In genomic region chr11:77188323-77188911, GRCh38 we compare ENCODE assay signal across 8 cellular contexts.
DNase-seq lines count a peak whose midpoint lies in the region; ATAC-seq, FAIRE-seq and TF ChIP-seq lines count a peak whose summit lies in the region.

No MANE protein-coding gene starts in this region.

- no peak overlapping the region for H3K4me3 ChIP-seq in gastrocnemius medialis

- intact Hi-C loops in left ventricle myocardium superior (cut with micrococcal nuclease) (loop anchor here (2.0 kb wide), 1 partner anchor 62 kb away; no protein-coding TSS in a partner anchor), gastrocnemius medialis (cut with DNase I; ENCODE audit: low total_unique reads) (loop anchor here (1.0 to 2.0 kb wide), 2 partner anchors 61 to 142 kb away; no protein-coding TSS in a partner anchor)

- DNase-seq in NCI-H1436 (lab: John Stamatoyannopoulos, UW) (peak; percentile 72), T-helper 2 cell (peak; percentile 24 to 68 (median 41)), amygdala (lab: John Stamatoyannopoulos, UW) (peak in 52 of 56 donors; percentile 8 to 90 (median 54)), left ventricle myocardium superior (peak; percentile 91), gastrocnemius medialis (peak; percentile 47 to 70)

- peak; percentile 71 to 85 (median 75) for TF ChIP-seq CTCF in gastrocnemius medialis (IDR thresholded peaks at IDR 0.05 in 4 of 5, conservative IDR thresholded peaks at IDR 0.05 in 1 of 5)

- no peaks in the 10 kb centered on the region for H3K27me3 ChIP-seq in gastrocnemius medialis

- in situ Hi-C loops in gastrocnemius medialis (cut with MboI; ENCODE audit: low sequenced_read_pairs in 4 of 4), result loop anchor here in 3 of 4 donors (5.0 to 10.0 kb wide), 3 partner anchors 61 to 144 kb away; partner anchors contain the start of gene MYO7A (in 3 of the 3)

- no peaks in the 10 kb centered on the region for H3K4me1 ChIP-seq in gastrocnemius medialis

- no peak for TF ChIP-seq POLR2A in gastrocnemius medialis (IDR thresholded peaks at IDR 0.05)

- no peak overlapping the region for H3K27ac ChIP-seq in gastrocnemius medialis

- peak; percentile 88 for FAIRE-seq in A204.1 (lab: Jason Lieb, UNC)

- peak; percentile 50 for ATAC-seq in GM18511 (IDR thresholded peaks at IDR 0.05; ENCODE audit: unreplicated experiment)
- ATAC-seq in left ventricle myocardium superior, result peak; percentile 92
- ATAC-seq in gastrocnemius medialis, result peak; percentile 81 to 90
- no peak for ATAC-seq in GM21526 (IDR thresholded peaks at IDR 0.05; ENCODE audit: low FRiP score, unreplicated experiment)

- H3K9me3 ChIP-seq in gastrocnemius medialis, result no peaks in the 10 kb centered on the region

- H3K36me3 ChIP-seq in gastrocnemius medialis, result no peaks in the 10 kb centered on the region

Comparison
In these comparisons a context has a peak if more than half of its experiments do, and no peak if none do; other contexts are left out.
1. DNase-seq: peak in every context shown above with its lines; median percentile 91 in left ventricle myocardium superior; 72 in NCI-H1436; 58 in gastrocnemius medialis; 54 in amygdala; 41 in T-helper 2 cell.